16 cellular contexts compared by ENCODE assay signal in the genomic region with DNA sequence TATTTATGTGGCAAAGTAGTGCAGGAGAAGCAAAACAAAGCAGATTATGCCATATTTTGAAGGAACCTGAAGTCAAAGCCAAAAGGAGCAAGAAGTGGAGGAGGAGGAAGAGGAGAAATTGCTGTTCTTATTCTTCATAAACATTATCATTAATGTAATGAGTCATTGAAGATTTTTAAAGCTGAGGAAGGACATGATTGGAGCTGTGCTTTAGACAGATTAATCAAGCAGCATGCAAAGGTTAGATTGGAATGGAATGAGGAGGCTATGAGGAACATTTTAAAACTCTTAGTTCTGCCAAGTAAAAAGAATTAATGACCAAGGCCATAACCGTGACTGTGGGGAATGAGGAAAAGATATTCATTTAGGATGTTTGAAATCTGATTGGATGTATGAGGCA. TPM values are rescaled to one million over a fixed set of nuclear protein-coding genes. Genes with fewer than 3 reads are reported as not detected.
DNase-seq lines count a peak whose midpoint lies in the region; ATAC-seq and TF ChIP-seq lines count a peak whose summit lies in the region.
"Had no signal": no experiment of that assay in that cellular context is flagged by ENCODE, and none has a peak within 500 bp of the region (broad histone marks: within the 10 kb centered on the region; RNA-seq: fewer than 3 reads in every experiment).

No MANE protein-coding gene starts in this region.

- H3K27ac ChIP-seq in adrenal gland = peak overlapping the region in 4 of 5 donors; percentile 7 to 32 (median 20)
- no peak overlapping the region for H3K27ac ChIP-seq in left lung
- H3K27ac ChIP-seq in coronary artery = no peak overlapping the region

- no peak overlapping the region for H3K4me3 ChIP-seq in adrenal gland
- no peak overlapping the region for H3K4me3 ChIP-seq in fibroblast of mammary gland (ENCODE audit: control insufficient read depth, low read depth, low read length)
- H3K4me3 ChIP-seq in left lung = no peak overlapping the region
- H3K4me3 ChIP-seq in coronary artery = no peak overlapping the region
- H3K4me3 ChIP-seq: GM23338, K562 had no signal

- DNase-seq in EH (ENCODE audit: low read depth) = peak; percentile 65
- no peak for DNase-seq in adrenal gland
- peak; percentile 16 for DNase-seq in fibroblast of mammary gland (ENCODE audit: low read depth)
- DNase-seq in omental fat pad (ENCODE audit: low spot score) = no peak
- DNase-seq in effector CD4-positive, alpha-beta T cell = no peak
- DNase-seq in left lung = no peak
- no peak for DNase-seq in coronary artery (ENCODE audit: low spot score)
- DNase-seq: C1 segment of cervical spinal cord, HCEC 1CT, NCI-H1105, NCI-H510A, NCI-H748 treated with DMSO at 0.1 percent for 48 hours had no signal

- H3K36me3 ChIP-seq in adrenal gland (replicated peaks in 1 of 2) (peaks cover 0 to 51% of the 10 kb centered on the region in 2 donors), left lung (no peaks in the 10 kb centered on the region)

- H3K27me3 ChIP-seq in adrenal gland = no peaks in the 10 kb centered on the region
- no peaks in the 10 kb centered on the region for H3K27me3 ChIP-seq in left lung

- ATAC-seq in omental fat pad (ENCODE audit: low FRiP score) (peak; percentile 79), GM18520 (IDR thresholded peaks at IDR 0.05; ENCODE audit: unreplicated experiment) (no peak), left lung (no peak)
- ATAC-seq: GM23338, K562, Right ventricle myocardium inferior had no signal

- no peaks in the 10 kb centered on the region for H3K9me3 ChIP-seq in adrenal gland (replicated peaks in 1 of 3)
- H3K9me3 ChIP-seq in left lung = no peaks in the 10 kb centered on the region

- no peak for TF ChIP-seq CTCF in adrenal gland (IDR thresholded peaks at IDR 0.05)
- TF ChIP-seq CTCF in fibroblast of mammary gland (conservative IDR thresholded peaks at IDR 0.05; ENCODE audit: control insufficient read depth, insufficient read depth, low read depth, low read length) = no peak
- no peak for TF ChIP-seq CTCF in omental fat pad (IDR thresholded peaks at IDR 0.05)
- TF ChIP-seq CTCF in left lung (IDR thresholded peaks at IDR 0.05) = no peak
- TF ChIP-seq CTCF in coronary artery (IDR thresholded peaks at IDR 0.05) = no peak

- intact Hi-C loops in adrenal gland (cut with DNase I) (no loop called here), left lung (cut with DNase I) (no loop called here)

- TF ChIP-seq POLR2A in adrenal gland (IDR thresholded peaks at IDR 0.05) = no peak

- WGBS in adrenal gland, 4 donors = 19 to 30% (median 23%) methylated on average over 1 of the region's 1 CpG

- H3K4me1 ChIP-seq in adrenal gland (replicated peaks in 1 of 2) (peaks cover 7 to 11% of the 10 kb centered on the region in 2 donors), left lung (no peaks in the 10 kb centered on the region)

RNA-seq across cellular contexts. Expression of a gene that starts 33.0 kb away (rescaled TPM):
- total RNA-seq in adrenal gland (10 to 100 TPM; 20.1 to 54.1 (median 35.5) TPM), omental fat pad (10 to 100 TPM; 11.8 to 40.1 (median 20.5) TPM), left lung (10 to 100 TPM; 19.7 to 33.7 TPM)
- polyA plus RNA-seq in adrenal gland = 10 to 100 TPM; 17.7 to 66.0 (median 40.9) TPM

Comparison
In these comparisons a context has a peak if more than half of its experiments do, and no peak if none do; other contexts are left out.
1. DNase-seq: peak in EH (single experiment) and fibroblast of mammary gland (single experiment); none in adrenal gland (0 of 7), omental fat pad (single experiment), effector CD4-positive, alpha-beta T cell (single experiment), left lung (0 of 2) and coronary artery (single experiment).
2. H3K27ac ChIP-seq: peak in adrenal gland (4 of 5); none in left lung (0 of 2) and coronary artery (0 of 2).